Comparison of ENCODE assay signal across 3 cellular contexts in the genomic region with DNA sequence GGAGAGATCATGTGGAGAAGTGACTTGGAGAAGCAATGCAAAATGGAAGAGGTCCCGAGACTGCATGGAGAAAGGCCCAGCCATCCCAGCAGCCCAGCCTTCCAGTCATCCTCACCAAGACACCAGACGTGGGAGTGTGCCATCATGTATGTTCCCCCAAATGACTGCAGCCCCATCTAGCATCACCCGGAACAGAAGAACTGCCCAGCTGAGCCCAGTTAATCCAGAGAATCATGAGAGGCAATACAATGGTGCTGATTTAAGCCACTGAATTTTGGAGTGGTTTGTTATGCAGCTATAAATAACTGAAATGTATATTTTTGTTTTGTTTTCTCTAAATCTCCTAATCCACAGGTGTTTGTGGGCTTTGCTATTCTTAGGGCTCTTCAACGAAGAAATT.
TF ChIP-seq lines count a peak whose summit lies in the region.

No MANE protein-coding gene starts in this region.

TF ChIP-seq in HepG2, 621 proteins besides CTCF, POLR2A, EP300 and RAD21:
- TF ChIP-seq DNMT3B (CRISPR knock-in tag; conservative IDR thresholded peaks at IDR 0.05) (no peak), ZNF331 (CRISPR knock-in tag; IDR thresholded peaks at IDR 0.05) (peak; percentile 98)
TF ChIP-seq in HepG2: peak in this region for 1.

TF ChIP-seq in H1, 55 proteins besides CTCF, POLR2A, EP300 and RAD21:
- TF ChIP-seq TEAD4 (IDR thresholded peaks at IDR 0.05; ENCODE audit: low read depth, low read length), result no peak
- TF ChIP-seq ASH2L (IDR thresholded peaks at IDR 0.05; ENCODE audit: low read length), result no peak

TF ChIP-seq in HEK293T, 16 proteins besides CTCF, POLR2A, EP300 and RAD21:
- no peak for TF ChIP-seq HDGF (IDR thresholded peaks at IDR 0.05; ENCODE audit: borderline replicate concordance)
- no peak for TF ChIP-seq L3MBTL2 (conservative IDR thresholded peaks at IDR 0.05)
- no peak for TF ChIP-seq LEF1 (IDR thresholded peaks at IDR 0.05; ENCODE audit: borderline replicate concordance)
- no peak for TF ChIP-seq SUZ12 (IDR thresholded peaks at IDR 0.05)
- TF ChIP-seq CTBP1 (IDR thresholded peaks at IDR 0.05; ENCODE audit: borderline replicate concordance), result no peak
- TF ChIP-seq TARDBP (IDR thresholded peaks at IDR 0.05), result no peak
- TF ChIP-seq ARNT (IDR thresholded peaks at IDR 0.05), result no peak
- TF ChIP-seq ZNF384 (IDR thresholded peaks at IDR 0.05), result no peak
- TF ChIP-seq ELF4 (IDR thresholded peaks at IDR 0.05), result no peak
- no peak for TF ChIP-seq NFRKB (IDR thresholded peaks at IDR 0.05)
- no peak for TF ChIP-seq BHLHE40 (IDR thresholded peaks at IDR 0.05; ENCODE audit: borderline replicate concordance)
- TF ChIP-seq FOXK2 (IDR thresholded peaks at IDR 0.05), result no peak
- no peak for TF ChIP-seq FOXM1 (IDR thresholded peaks at IDR 0.05; ENCODE audit: borderline replicate concordance)
- no peak for TF ChIP-seq PKNOX1 (IDR thresholded peaks at IDR 0.05)
